8 cellular contexts compared by ENCODE assay signal in the genomic region with DNA sequence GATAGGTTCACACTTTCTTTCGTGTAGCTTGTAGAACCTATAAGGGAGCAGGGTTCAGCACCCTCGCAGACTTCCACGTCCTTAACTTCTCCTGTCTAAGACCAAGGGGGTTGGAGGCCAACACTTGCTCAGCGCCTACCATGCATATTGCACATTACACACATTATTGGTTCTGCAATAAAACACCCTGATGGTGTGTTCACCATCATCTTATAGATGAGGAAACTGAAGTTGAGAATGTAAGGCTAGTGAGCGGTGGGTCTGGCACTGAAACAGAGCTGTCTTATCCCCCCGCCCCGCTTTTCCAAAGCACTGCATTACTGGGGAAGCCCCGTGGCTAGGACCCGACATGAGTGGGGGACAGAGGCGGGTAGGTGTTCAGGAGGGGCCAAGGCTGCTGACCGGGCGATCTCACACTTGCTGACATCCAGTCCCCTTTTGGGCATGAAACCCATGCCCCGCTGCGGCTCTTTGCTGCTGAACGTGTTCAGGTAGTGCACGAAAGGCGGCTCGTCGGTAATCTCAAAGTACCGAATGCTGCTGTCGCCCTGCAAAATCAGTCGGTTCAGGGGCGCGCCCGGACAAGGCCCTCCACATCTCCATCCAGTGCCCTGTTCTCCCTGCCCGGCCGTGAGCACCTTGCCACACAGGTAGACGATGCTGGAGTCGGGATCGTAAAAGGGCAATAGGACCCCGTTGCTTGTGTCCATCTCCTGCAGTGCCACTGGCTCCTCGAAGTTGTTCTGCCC. TPM values are rescaled to one million over a fixed set of nuclear protein-coding genes. Genes with fewer than 3 reads are reported as not detected.
DNase-seq lines count a peak whose midpoint lies in the region; ATAC-seq and TF ChIP-seq lines count a peak whose summit lies in the region.

No MANE protein-coding gene starts in this region.

- DNase-seq in activated CD4-positive, alpha-beta T cell treated with anti-CD3 and anti-CD28 coated beads for 36 hours, result peak; percentile 46
- DNase-seq in activated CD4-positive, alpha-beta T cell treated with anti-CD3 and anti-CD28 coated beads for 1 hour, result no peak
- DNase-seq in activated B cell treated with CpG ODN at 0.5 μM for 24 hours (no peak), NCI-H2196 treated with DMSO at 0.1 percent for 48 hours (lab: John Stamatoyannopoulos, UW; ENCODE audit: unreplicated experiment) (no peak), DMS153 (lab: John Stamatoyannopoulos, UW) (no peak), HCEC 1CT (no peak)
- no peak for DNase-seq in stimulated activated naive B cell treated with anti-CD40 and anti-IgM and Interleukin-4, amounts not matched to agents 10 μg/mL and 1 μg/mL and 100 μg/mL, for 72 hours

- H3K9ac ChIP-seq in iPS-18a (ENCODE audit: low read length), result no peak overlapping the region

- peaks cover 2% of the 10 kb centered on the region for H3K27me3 Mint-ChIP-seq in activated CD4-positive, alpha-beta T cell treated with anti-CD3 and anti-CD28 coated beads for 36 hours
- peaks cover 3% of the 10 kb centered on the region for H3K27me3 Mint-ChIP-seq in activated B cell treated with CpG ODN at 0.5 μM for 24 hours
- H3K27me3 Mint-ChIP-seq in stimulated activated naive B cell treated with anti-CD40 and anti-IgM and Interleukin-4, amounts not matched to agents 10 μg/mL and 1 μg/mL and 100 μg/mL, for 72 hours, result peaks cover 17 to 32% of the 10 kb centered on the region in 2 donors

- H3K36me3 Mint-ChIP-seq in activated CD4-positive, alpha-beta T cell treated with anti-CD3 and anti-CD28 coated beads for 36 hours (ENCODE audit: low read depth), result peaks cover 2% of the 10 kb centered on the region
- no peaks in the 10 kb centered on the region for H3K36me3 Mint-ChIP-seq in activated B cell treated with CpG ODN at 0.5 μM for 24 hours (ENCODE audit: low read depth)
- H3K36me3 Mint-ChIP-seq in stimulated activated naive B cell treated with anti-CD40 and anti-IgM and Interleukin-4, amounts not matched to agents 10 μg/mL and 1 μg/mL and 100 μg/mL, for 72 hours, result peaks cover 0 to 3% of the 10 kb centered on the region in 2 donors

- peaks cover 29% of the 10 kb centered on the region for H3K4me1 ChIP-seq in iPS-18a (ENCODE audit: control insufficient read depth, low read depth, low read length)

- CTCF ChIA-PET in activated CD4-positive, alpha-beta T cell treated with anti-CD3 and anti-CD28 coated beads for 36 hours (lab: Charles Lee), result interaction anchor here (0.6 to 4.3 kb wide), 41 partner anchors 9 to 663 kb away, joined by 3 to 93 read pairs (median 5); a partner anchor contains a TSS
- CTCF ChIA-PET in activated B cell treated with CpG ODN at 0.5 μM for 24 hours (lab: Charles Lee), result interaction anchor here (0.6 to 4.2 kb wide), 23 partner anchors 8 to 477 kb away, joined by 3 to 57 read pairs (median 6); a partner anchor contains a TSS

- TF ChIP-seq CTCF in activated B cell treated with CpG ODN at 0.5 μM for 24 hours (IDR thresholded peaks at IDR 0.05), result no peak

- peak overlapping the region; percentile 75 for H3K4me3 Mint-ChIP-seq in activated CD4-positive, alpha-beta T cell treated with anti-CD3 and anti-CD28 coated beads for 36 hours
- H3K4me3 Mint-ChIP-seq in activated B cell treated with CpG ODN at 0.5 μM for 24 hours, result peak overlapping the region; percentile 83
- peak overlapping the region; percentile 85 to 87 for H3K4me3 Mint-ChIP-seq in stimulated activated naive B cell treated with anti-CD40 and anti-IgM and Interleukin-4, amounts not matched to agents 10 μg/mL and 1 μg/mL and 100 μg/mL, for 72 hours

- no peaks in the 10 kb centered on the region for H3K9me3 ChIP-seq in iPS-18a (ENCODE audit: control insufficient read depth, low read depth, low read length)

- H3K27me3 ChIP-seq in iPS-18a (ENCODE audit: control insufficient read depth, insufficient read depth, low read length), result peaks cover 79% of the 10 kb centered on the region

- peaks cover 45% of the 10 kb centered on the region for H3K4me1 Mint-ChIP-seq in activated CD4-positive, alpha-beta T cell treated with anti-CD3 and anti-CD28 coated beads for 36 hours
- H3K4me1 Mint-ChIP-seq in activated B cell treated with CpG ODN at 0.5 μM for 24 hours, result peaks cover 41% of the 10 kb centered on the region
- peaks cover 41 to 74% of the 10 kb centered on the region in 2 donors for H3K4me1 Mint-ChIP-seq in stimulated activated naive B cell treated with anti-CD40 and anti-IgM and Interleukin-4, amounts not matched to agents 10 μg/mL and 1 μg/mL and 100 μg/mL, for 72 hours

- H3K9me3 Mint-ChIP-seq in activated CD4-positive, alpha-beta T cell treated with anti-CD3 and anti-CD28 coated beads for 36 hours (ENCODE audit: low read depth), result no peaks in the 10 kb centered on the region
- H3K9me3 Mint-ChIP-seq in activated B cell treated with CpG ODN at 0.5 μM for 24 hours, result no peaks in the 10 kb centered on the region
- H3K9me3 Mint-ChIP-seq in stimulated activated naive B cell treated with anti-CD40 and anti-IgM and Interleukin-4, amounts not matched to agents 10 μg/mL and 1 μg/mL and 100 μg/mL, for 72 hours, result no peaks in the 10 kb centered on the region

- ATAC-seq in activated CD4-positive, alpha-beta T cell treated with anti-CD3 and anti-CD28 coated beads for 36 hours, result no peak
- ATAC-seq in activated B cell treated with CpG ODN at 0.5 μM for 24 hours (ENCODE audit: low read depth), result no peak
- ATAC-seq in stimulated activated naive B cell treated with anti-CD40 and anti-IgM and Interleukin-4, amounts not matched to agents 10 μg/mL and 1 μg/mL and 100 μg/mL, for 72 hours (replicated peaks), result no peak

- H3K27ac ChIP-seq in iPS-18a (ENCODE audit: low read length), result no peak overlapping the region

- H3K36me3 ChIP-seq in iPS-18a (ENCODE audit: control insufficient read depth, low read depth, low read length), result no peaks in the 10 kb centered on the region

- intact Hi-C loops in activated CD4-positive, alpha-beta T cell treated with anti-CD3 and anti-CD28 coated beads for 36 hours (cut with DNase I, micrococcal nuclease), result loop anchor here (1.0 to 10.0 kb wide), 8 partner anchors 48 to 892 kb away; a partner anchor contains a TSS
- intact Hi-C loops in activated B cell treated with CpG ODN at 0.5 μM for 24 hours (cut with micrococcal nuclease), result loop anchor here (1.0 to 10.0 kb wide), 4 partner anchors 22 to 472 kb away; no protein-coding TSS in a partner anchor

- H3K27ac Mint-ChIP-seq in activated CD4-positive, alpha-beta T cell treated with anti-CD3 and anti-CD28 coated beads for 36 hours, result peak overlapping the region; percentile 19
- no peak overlapping the region for H3K27ac Mint-ChIP-seq in activated B cell treated with CpG ODN at 0.5 μM for 24 hours
- H3K27ac Mint-ChIP-seq in stimulated activated naive B cell treated with anti-CD40 and anti-IgM and Interleukin-4, amounts not matched to agents 10 μg/mL and 1 μg/mL and 100 μg/mL, for 72 hours, result no peak overlapping the region

- POLR2A ChIA-PET in activated CD4-positive, alpha-beta T cell treated with anti-CD3 and anti-CD28 coated beads for 36 hours (lab: Charles Lee), result interaction anchor here (0.6 to 3.0 kb wide), 10 partner anchors 9 to 352 kb away, joined by 3 to 11 read pairs (median 3); a partner anchor contains a TSS
- POLR2A ChIA-PET in activated B cell treated with CpG ODN at 0.5 μM for 24 hours (lab: Charles Lee), result interaction anchor here (0.5 to 3.2 kb wide), 15 partner anchors 10 to 1258 kb away, joined by 3 to 18 read pairs (median 6); a partner anchor contains a TSS

- peak overlapping the region; percentile 46 for H3K4me3 ChIP-seq in iPS-18a (ENCODE audit: low read length)

RNA-seq across cellular contexts. Expression of a gene that starts 6.2 kb away (rescaled TPM):
- 10 to 100 TPM; 13.9 to 14.2 TPM for total RNA-seq in activated CD4-positive, alpha-beta T cell treated with anti-CD3 and anti-CD28 coated beads for 36 hours
- total RNA-seq in activated B cell treated with CpG ODN at 0.5 μM for 24 hours, result 4.1 and 5.1 TPM in 2 replicates

RNA-seq across cellular contexts. Expression of a gene that starts 23.5 kb away (rescaled TPM):
- total RNA-seq in activated CD4-positive, alpha-beta T cell treated with anti-CD3 and anti-CD28 coated beads for 36 hours, result 10 to 100 TPM; 17.3 to 20.2 TPM
- total RNA-seq in activated B cell treated with CpG ODN at 0.5 μM for 24 hours, result 3.5 and 5.2 TPM in 2 replicates

RNA-seq across cellular contexts. Expression of a gene that starts 27.0 kb away (rescaled TPM):
- 10 to 100 TPM; 60.5 to 74.1 TPM for total RNA-seq in activated CD4-positive, alpha-beta T cell treated with anti-CD3 and anti-CD28 coated beads for 36 hours
- total RNA-seq in activated B cell treated with CpG ODN at 0.5 μM for 24 hours, result 41.7 and 45.3 TPM in 2 replicates

RNA-seq across cellular contexts. Expression of a gene that starts 48.0 kb away (rescaled TPM):
- total RNA-seq in activated CD4-positive, alpha-beta T cell treated with anti-CD3 and anti-CD28 coated beads for 36 hours, result 10 to 100 TPM; 37.7 to 41.5 TPM
- 65.1 and 71.2 TPM in 2 replicates for total RNA-seq in activated B cell treated with CpG ODN at 0.5 μM for 24 hours

RNA-seq across cellular contexts. Expression of a gene that starts 49.6 kb away (rescaled TPM):
- total RNA-seq in activated CD4-positive, alpha-beta T cell treated with anti-CD3 and anti-CD28 coated beads for 36 hours, result 1 to 10 TPM; 7.2 to 8.6 TPM
- total RNA-seq in activated B cell treated with CpG ODN at 0.5 μM for 24 hours, result 11.0 and 11.2 TPM in 2 replicates
